In genomic region chr1:169309178-169310166, GRCh38 we compare ENCODE assay signal across 10 cellular contexts. TPM values are rescaled to one million over a fixed set of nuclear protein-coding genes. Genes with fewer than 3 reads are reported as not detected.
DNase-seq lines count a peak whose midpoint lies in the region; ATAC-seq and TF ChIP-seq lines count a peak whose summit lies in the region.
"Had no signal": no experiment of that assay in that cellular context is flagged by ENCODE, and none has a peak within 500 bp of the region (broad histone marks: within the 10 kb centered on the region; RNA-seq: fewer than 3 reads in every experiment).

No MANE protein-coding gene starts in this region.

- H3K27ac ChIP-seq in KMS-11 (peak overlapping the region; percentile 7; the same call in 1 of the 2 replicates), thyroid gland (no peak overlapping the region)
- H3K27ac ChIP-seq: right lobe of liver, SJSA1 had no signal

- no peaks in the 10 kb centered on the region for H3K36me3 ChIP-seq in KMS-11 (ENCODE audit: insufficient read depth)
- H3K36me3 ChIP-seq in thyroid gland = no peaks in the 10 kb centered on the region
- H3K36me3 ChIP-seq: right lobe of liver, SJSA1 had no signal

- no peak for TF ChIP-seq POLR2A in thyroid gland (IDR thresholded peaks at IDR 0.05)

- H4K20me1 ChIP-seq in KMS-11 (ENCODE audit: insufficient read depth) = no peaks in the 10 kb centered on the region

- ATAC-seq in GM21390 (IDR thresholded peaks at IDR 0.05; ENCODE audit: unreplicated experiment) (peak; percentile 81), left cardiac atrium (no peak)

- H3K9ac ChIP-seq in KMS-11 = no peak overlapping the region

- DNase-seq in GM10266 (ENCODE audit: extremely low spot score) (peak; percentile 20), inferior parietal cortex (ENCODE audit: extremely low spot score) (peak; percentile 45), NCI-H2029 treated with DMSO at 0.1 percent for 48 hours (lab: John Stamatoyannopoulos, UW) (no peak), COLO829 (ENCODE audit: low spot score) (no peak), thyroid gland (no peak), left cardiac atrium (no peak)
- DNase-seq: right lobe of liver had no signal

- H3K9me3 ChIP-seq in thyroid gland = no peaks in the 10 kb centered on the region
- H3K9me3 ChIP-seq: right lobe of liver, SJSA1 had no signal

- no peak for TF ChIP-seq CTCF in GM10266 (IDR thresholded peaks at IDR 0.05; ENCODE audit: control insufficient read depth, insufficient read depth, low read depth, missing control alignments)
- no peak for TF ChIP-seq CTCF in KMS-11 (conservative IDR thresholded peaks at IDR 0.05; ENCODE audit: low read depth, low read length)
- TF ChIP-seq CTCF in thyroid gland (IDR thresholded peaks at IDR 0.05) = no peak

- intact Hi-C loops in thyroid gland (cut with DNase I) = no loop called here
- intact Hi-C loops in left cardiac atrium (cut with DNase I) = no loop called here

- no peak overlapping the region for H3K4me3 ChIP-seq in KMS-11 (IDR thresholded peaks at IDR 0.05; ENCODE audit: insufficient read depth, low read depth, low read length)
- H3K4me3 ChIP-seq in thyroid gland (replicated peaks in 1 of 3) = no peak overlapping the region
- H3K4me3 ChIP-seq: right lobe of liver, SJSA1 had no signal

- peak overlapping the region; percentile 34 for H3K4me2 ChIP-seq in KMS-11

- 86 to 90% methylated on average over 7 of the region's 7 CpGs for WGBS in thyroid gland, 2 donors

- no peaks in the 10 kb centered on the region for H3K79me2 ChIP-seq in KMS-11 (ENCODE audit: insufficient read depth, low read depth)

- H3K4me1 ChIP-seq in KMS-11 (ENCODE audit: low read depth, poor library complexity, severe bottlenecking) (peaks cover 27% of the 10 kb centered on the region), thyroid gland (peaks cover 0 to 8% of the 10 kb centered on the region in 2 donors)
- H3K4me1 ChIP-seq: right lobe of liver had no signal

- no peaks in the 10 kb centered on the region for H3K27me3 ChIP-seq in KMS-11 (ENCODE audit: insufficient read depth, low read depth)
- H3K27me3 ChIP-seq in thyroid gland = no peaks in the 10 kb centered on the region
- H3K27me3 ChIP-seq: right lobe of liver, SJSA1 had no signal

- peak overlapping the region; percentile 38 for H2AFZ ChIP-seq in KMS-11 (ENCODE audit: low read depth)

RNA-seq across cellular contexts. Expression of gene NME7, which starts 58.1 kb away (rescaled TPM):
- 10 to 100 TPM; 26.3 to 44.9 (median 36.4) TPM for total RNA-seq in thyroid gland
- 10 to 100 TPM in 1 of 2 donors, 1 to 10 TPM in 1; 7.7 to 10.3 TPM for total RNA-seq in left cardiac atrium

RNA-seq across cellular contexts. Expression of gene BLZF1, which starts 58.5 kb away (rescaled TPM):
- 10 to 100 TPM; 26.3 to 37.1 (median 32.5) TPM for total RNA-seq in thyroid gland
- total RNA-seq in left cardiac atrium = 10 to 100 TPM; 21.7 to 22.6 TPM

Comparison
In these comparisons a context has a peak if more than half of its experiments do, and no peak if none do; other contexts are left out.
1. DNase-seq: peak in GM10266 (single experiment) and inferior parietal cortex (single experiment); none in NCI-H2029 treated with DMSO at 0.1 percent for 48 hours (single experiment), COLO829 (single experiment), thyroid gland (0 of 2) and left cardiac atrium (single experiment).